ENCODE assay signal across 10 cellular contexts in the genomic region with DNA sequence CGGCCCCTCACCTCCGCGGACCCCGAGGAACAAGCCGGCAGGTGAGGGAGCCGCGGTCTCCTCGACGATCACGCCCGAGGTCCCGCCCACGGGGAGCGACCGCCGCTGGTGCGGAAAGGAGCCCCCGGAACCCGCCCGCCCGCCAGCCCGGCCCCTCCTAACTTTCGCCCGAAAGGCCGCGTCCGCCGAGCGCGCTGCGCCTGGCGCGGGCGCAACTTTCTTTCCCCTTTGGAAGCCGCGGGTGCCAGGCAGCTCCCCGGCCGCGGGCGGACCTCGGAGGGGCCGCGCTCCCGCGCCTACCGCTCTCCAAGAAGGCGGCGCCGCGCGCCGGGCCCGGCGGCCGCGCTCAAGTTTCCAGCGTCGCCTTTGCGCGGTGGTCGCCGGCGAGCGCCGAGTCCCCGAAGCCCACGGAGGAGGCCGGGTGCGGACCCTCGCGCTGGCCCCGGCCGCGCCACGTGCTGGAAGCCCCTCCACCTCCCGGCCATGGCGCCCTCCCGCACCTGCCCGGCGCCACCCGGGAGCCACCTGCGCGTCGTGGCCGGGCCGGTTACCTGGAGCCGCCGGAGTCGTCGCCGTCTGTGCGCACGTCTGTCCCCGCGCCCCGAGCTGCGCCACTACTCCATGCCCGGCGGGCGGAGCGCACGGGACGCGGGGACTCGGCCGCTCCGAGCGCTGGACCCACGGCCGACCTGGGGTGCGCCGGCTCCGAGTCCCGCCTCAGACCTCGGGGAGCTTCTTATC. TPM values are rescaled to one million over a fixed set of nuclear protein-coding genes. Genes with fewer than 3 reads are reported as not detected.
DNase-seq lines count a peak whose midpoint lies in the region; ATAC-seq and TF ChIP-seq lines count a peak whose summit lies in the region.
"Had no signal": no experiment of that assay in that cellular context is flagged by ENCODE, and none has a peak within 500 bp of the region (broad histone marks: within the 10 kb centered on the region; RNA-seq: fewer than 3 reads in every experiment).

A gene with protein sequence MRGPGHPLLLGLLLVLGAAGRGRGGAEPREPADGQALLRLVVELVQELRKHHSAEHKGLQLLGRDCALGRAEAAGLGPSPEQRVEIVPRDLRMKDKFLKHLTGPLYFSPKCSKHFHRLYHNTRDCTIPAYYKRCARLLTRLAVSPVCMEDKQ (minus strand): TSS at position 90 of the 741 bp plus-strand sequence. CDS start 256 bp downstream, outside the sequence.

- H3K4me1 Mint-ChIP-seq in Calu3 (ENCODE audit: low read depth, unreplicated experiment) = peaks cover 8% of the 10 kb centered on the region

- H3K9ac ChIP-seq in neuronal stem cell (ENCODE audit: low read depth, low read length, poor library complexity) = peak within 1 kb of the TSS; percentile 16

- peak within 1 kb of the TSS; percentile 9 for H4K8ac ChIP-seq in neuronal stem cell (ENCODE audit: low read depth, low read length)

- peak within 1 kb of the TSS; percentile 26 for H3K23ac ChIP-seq in neuronal stem cell (ENCODE audit: low read depth, low read length, poor library complexity)

- H2BK5ac ChIP-seq in neuronal stem cell (ENCODE audit: low read length) = no peak within 1 kb of the TSS

- H3K18ac ChIP-seq in neuronal stem cell (ENCODE audit: low read length) = peak within 1 kb of the TSS; percentile 32

- ATAC-seq in Panc1 (peak; percentile 39; the same call in 1 of the 2 replicates), esophagus mucosa (peak; percentile 34), GM19395 (IDR thresholded peaks at IDR 0.05; ENCODE audit: unreplicated experiment) (no peak), HG03280 (IDR thresholded peaks at IDR 0.05; ENCODE audit: unreplicated experiment) (no peak)
- ATAC-seq: HCT116 had no signal

- H3K36me3 ChIP-seq in Panc1 (ENCODE audit: control insufficient read depth, insufficient read depth, low read length) (no peaks in the 10 kb centered on the region), neuronal stem cell (replicated peaks in 1 of 2; ENCODE audit: control insufficient read depth in 2 of 2, insufficient read depth in 2 of 2, low read length in 2 of 2) (peaks cover 0 to 30% of the 10 kb centered on the region in 2 donors)

- H3K4me2 ChIP-seq in neuronal stem cell (ENCODE audit: insufficient read depth, low read length, poor library complexity, severe bottlenecking) = peak within 1 kb of the TSS; percentile 68

- no peak within 1 kb of the TSS for H4K91ac ChIP-seq in neuronal stem cell (ENCODE audit: low read depth, low read length, poor library complexity)

- H3K4me3 Mint-ChIP-seq in Calu3 (ENCODE audit: low read depth, unreplicated experiment) = peak within 1 kb of the TSS; percentile 19

- DNase-seq in Calu3 = peak; percentile 7
- no peak for DNase-seq in Panc1 (ENCODE audit: low read depth, low spot score)
- no peak for DNase-seq in neuronal stem cell (ENCODE audit: low spot score)
- no peak for DNase-seq in NOMO-1 treated with dmso at 0.1 percent for 144 hours (lab: John Stamatoyannopoulos, UW; ENCODE audit: unreplicated experiment)
- DNase-seq in stimulated activated CD4-positive, alpha-beta T cell treated with anti-CD3 and anti-CD28 coated beads, Interleukin-1b, Interleukin-23, amount 100 ng/mL, for 48 hours = no peak

- H3K9me3 ChIP-seq in Panc1 (ENCODE audit: control insufficient read depth, insufficient read depth, low read depth, low read length) (no peaks in the 10 kb centered on the region), neuronal stem cell (replicated peaks in 1 of 2; ENCODE audit: control insufficient read depth in 2 of 2, insufficient read depth in 1 of 2, low read depth in 1 of 2, low read length in 2 of 2) (no peaks in the 10 kb centered on the region)

- H3K4me1 ChIP-seq in Panc1 (ENCODE audit: control insufficient read depth, insufficient read depth, low read length) (no peaks in the 10 kb centered on the region; the same call in none of the 2 replicates), neuronal stem cell (ENCODE audit: control insufficient read depth in 2 of 2, insufficient read depth in 1 of 2, low read depth in 1 of 2, low read length in 2 of 2) (peaks cover 14% of the 10 kb centered on the region in 2 donors)

- WGBS in neuronal stem cell (ENCODE audit: extremely low coverage in 2 of 2, insufficient read length in 2 of 2, insufficient replicate concordance in 1 of 2), 2 donors = no CpG with 5 or more reads among the region's 115 CpGs

- H2AK5ac ChIP-seq in neuronal stem cell (ENCODE audit: low read depth, low read length) = no peak within 1 kb of the TSS

- peaks cover 38% of the 10 kb centered on the region for H3K27me3 Mint-ChIP-seq in Calu3 (ENCODE audit: unreplicated experiment)

- POLR2A ChIA-PET in Panc1 (lab: Charles Lee) = interaction anchor here (0.7 kb wide), 1 partner anchor 216 kb away, joined by 4 read pairs; no protein-coding TSS in a partner anchor

- no peak within 1 kb of the TSS for H3K14ac ChIP-seq in neuronal stem cell (ENCODE audit: low read length)

- H3K27me3 ChIP-seq in Panc1 (ENCODE audit: control insufficient read depth, insufficient read depth, low read length) (peaks cover 16% of the 10 kb centered on the region), neuronal stem cell (ENCODE audit: control insufficient read depth in 3 of 3, insufficient read depth in 3 of 3, low read depth in 1 of 3, low read length in 3 of 3) (peaks cover 0 to 52% (median 16%) of the 10 kb centered on the region in 3 experiments)

- no peak within 1 kb of the TSS for H3K27ac Mint-ChIP-seq in Calu3 (ENCODE audit: unreplicated experiment)
- H3K27ac Mint-ChIP-seq: activated T-helper 1 cell treated with anti-CD3 and anti-CD28 coated beads, Interleukin-12 subunit alpha, Interleukin-12 subunit beta, Interleukin-2, Interleukin-4 antibody, amounts not matched to agents 30 ng/mL and 10 ng/mL and 1 ng/mL, durations not matched to agents 14 hours and 24 hours and 36 hours had no signal

- H3K79me1 ChIP-seq in neuronal stem cell (ENCODE audit: low read depth, low read length) = peaks cover 2% of the 10 kb centered on the region

- H3K36me3 Mint-ChIP-seq in Calu3 (ENCODE audit: insufficient read depth, unreplicated experiment) = peaks cover 8% of the 10 kb centered on the region

- H2BK120ac ChIP-seq in neuronal stem cell (ENCODE audit: low read depth, low read length) = no peak within 1 kb of the TSS

- no peak within 1 kb of the TSS for H3K27ac ChIP-seq in Panc1 (ENCODE audit: low read length)
- H3K27ac ChIP-seq in neuronal stem cell (replicated peaks; ENCODE audit: low read length) = no peak within 1 kb of the TSS

- TF ChIP-seq CTCF in Calu3 (IDR thresholded peaks at IDR 0.05; ENCODE audit: unreplicated experiment) (no peak), Panc1 (IDR thresholded peaks at IDR 0.05) (no peak)

- peak within 1 kb of the TSS in 1 of 2 experiments; percentile 11; a peak in 2 of 4 replicates for H3K4me3 ChIP-seq in Panc1 (ENCODE audit: low read depth in 2 of 2, low read length in 2 of 2)
- H3K4me3 ChIP-seq in neuronal stem cell (ENCODE audit: low read length in 2 of 2) = peak within 1 kb of the TSS; percentile 45 to 56

- CTCF ChIA-PET in Calu3 (lab: Charles Lee) = interaction anchor here (0.7 kb wide), 1 partner anchor 1347 kb away, joined by 5 read pairs; no protein-coding TSS in a partner anchor
- CTCF ChIA-PET in Panc1 (lab: Charles Lee) = interaction anchor here (0.7 kb wide), 1 partner anchor 78 kb away, joined by 9 read pairs; no protein-coding TSS in a partner anchor

- H2BK12ac ChIP-seq in neuronal stem cell (ENCODE audit: low read length) = no peak within 1 kb of the TSS

- in situ Hi-C loops in Panc1 (cut with HindIII; ENCODE audit: low pct_unique_long_range_greater_than_20kb, low sequenced_read_pairs) = no loop called here

- no peak within 1 kb of the TSS for H2BK15ac ChIP-seq in neuronal stem cell (ENCODE audit: low read length)

- peak within 1 kb of the TSS; percentile 90 for H2AFZ ChIP-seq in neuronal stem cell (ENCODE audit: low read length)

- no peaks in the 10 kb centered on the region for H3K9me3 Mint-ChIP-seq in Calu3 (ENCODE audit: low read depth, unreplicated experiment)
- H3K9me3 Mint-ChIP-seq: activated T-helper 1 cell treated with anti-CD3 and anti-CD28 coated beads, Interleukin-12 subunit alpha, Interleukin-12 subunit beta, Interleukin-2, Interleukin-4 antibody, amounts not matched to agents 30 ng/mL and 10 ng/mL and 1 ng/mL, durations not matched to agents 14 hours and 24 hours and 36 hours had no signal

- intact Hi-C loops in Calu3 (cut with micrococcal nuclease; ENCODE audit: unreplicated experiment) = no loop called here
- intact Hi-C loops in Panc1 (cut with micrococcal nuclease; ENCODE audit: unreplicated experiment) = no loop called here

- BruUV-seq in Calu3 (replicated peaks; lab: Mats Ljungman, UMichigan) (no TSS peak), Panc1 (replicated peaks; lab: Mats Ljungman, UMichigan) (no TSS peak)

- H3K4ac ChIP-seq in neuronal stem cell (ENCODE audit: low read length) = no peak within 1 kb of the TSS

RNA-seq across cellular contexts. Expression of the gene that starts here (rescaled TPM):
- total RNA-seq in Calu3 (2022) = not detected in 2 replicates
- total RNA-seq in Panc1 (2021; ENCODE audit: unreplicated experiment) = not detected
- polyA plus RNA-seq in Panc1 (2012; ENCODE audit: insufficient read length) = not detected
- 0.44 TPM for total RNA-seq in esophagus mucosa
- 0.20 TPM for polyA plus RNA-seq in neuronal stem cell (2013, experiment 1 of 2)
- 0.17 TPM for polyA plus RNA-seq in neuronal stem cell (2013, experiment 2 of 2)

Comparison
In these comparisons a context has a peak if more than half of its experiments do, and no peak if none do; other contexts are left out.
1. Peak in DNase-seq in Calu3; RNA of the gene not detected or under 1 TPM.
2. Peak in ATAC-seq in Panc1; RNA of the gene not detected or under 1 TPM.
3. Peak in ATAC-seq in esophagus mucosa; RNA of the gene not detected or under 1 TPM.